In genomic region chr9:132996526-132996925, GRCh38 we compare ENCODE assay signal across 2 cellular contexts.
TF ChIP-seq lines count a peak whose summit lies in the region.

No MANE protein-coding gene starts in this region.

TF ChIP-seq in GM23338, 12 proteins besides CTCF, POLR2A, EP300 and RAD21:
- no peak for TF ChIP-seq CREB1 (CRISPR knock-in tag; IDR thresholded peaks at IDR 0.05; ENCODE audit: low read depth)
- TF ChIP-seq JUNB (IDR thresholded peaks at IDR 0.05; ENCODE audit: unreplicated experiment): no peak
- TF ChIP-seq EZH2 (IDR thresholded peaks at IDR 0.05; ENCODE audit: low read depth, unreplicated experiment): no peak
- TF ChIP-seq EZH2phosphoT487 (IDR thresholded peaks at IDR 0.05; ENCODE audit: unreplicated experiment): no peak
- no peak for TF ChIP-seq ZNF331 (CRISPR knock-in tag; IDR thresholded peaks at IDR 0.05; ENCODE audit: low read depth)
- TF ChIP-seq ZNF114 (CRISPR knock-in tag; IDR thresholded peaks at IDR 0.05): no peak
- no peak for TF ChIP-seq ETS1 (IDR thresholded peaks at IDR 0.05)
- TF ChIP-seq NANOG (IDR thresholded peaks at IDR 0.05; ENCODE audit: borderline replicate concordance): no peak
- TF ChIP-seq POLR2AphosphoS5 (IDR thresholded peaks at IDR 0.05; ENCODE audit: low read depth): no peak
- no peak for TF ChIP-seq ZNF462 (CRISPR knock-in tag; IDR thresholded peaks at IDR 0.05)
- no peak for TF ChIP-seq REST (IDR thresholded peaks at IDR 0.05; ENCODE audit: unreplicated experiment)
TF ChIP-seq in GM23338: peak in this region for 0.

TF ChIP-seq in H1, 55 proteins besides CTCF, POLR2A, EP300 and RAD21:
- TF ChIP-seq USF2 (IDR thresholded peaks at IDR 0.05; ENCODE audit: low read length) (no peak), POLR2AphosphoS5 (IDR thresholded peaks at IDR 0.05; ENCODE audit: low read depth, low read length) (no peak), SRF (IDR thresholded peaks at IDR 0.05; ENCODE audit: low read depth, low read length) (no peak), CTBP2 (IDR thresholded peaks at IDR 0.05; ENCODE audit: borderline replicate concordance, insufficient read depth, insufficient read length, low read length) (no peak), ATF2 (IDR thresholded peaks at IDR 0.05; ENCODE audit: low read length) (no peak), ATF3 (IDR thresholded peaks at IDR 0.05; ENCODE audit: insufficient read depth, low read depth, low read length) (no peak), SP1 (IDR thresholded peaks at IDR 0.05; ENCODE audit: low read depth, low read length) (no peak), CHD1 (IDR thresholded peaks at IDR 0.05; ENCODE audit: low read depth, low read length) (no peak), CBX8 (IDR thresholded peaks at IDR 0.05; ENCODE audit: borderline replicate concordance, low read depth, low read length) (no peak), TBP (IDR thresholded peaks at IDR 0.05; ENCODE audit: low read depth, low read length) (no peak), E2F6 (IDR thresholded peaks at IDR 0.05) (no peak)
